Comparison of ENCODE assay signal across 11 cellular contexts in the genomic region with DNA sequence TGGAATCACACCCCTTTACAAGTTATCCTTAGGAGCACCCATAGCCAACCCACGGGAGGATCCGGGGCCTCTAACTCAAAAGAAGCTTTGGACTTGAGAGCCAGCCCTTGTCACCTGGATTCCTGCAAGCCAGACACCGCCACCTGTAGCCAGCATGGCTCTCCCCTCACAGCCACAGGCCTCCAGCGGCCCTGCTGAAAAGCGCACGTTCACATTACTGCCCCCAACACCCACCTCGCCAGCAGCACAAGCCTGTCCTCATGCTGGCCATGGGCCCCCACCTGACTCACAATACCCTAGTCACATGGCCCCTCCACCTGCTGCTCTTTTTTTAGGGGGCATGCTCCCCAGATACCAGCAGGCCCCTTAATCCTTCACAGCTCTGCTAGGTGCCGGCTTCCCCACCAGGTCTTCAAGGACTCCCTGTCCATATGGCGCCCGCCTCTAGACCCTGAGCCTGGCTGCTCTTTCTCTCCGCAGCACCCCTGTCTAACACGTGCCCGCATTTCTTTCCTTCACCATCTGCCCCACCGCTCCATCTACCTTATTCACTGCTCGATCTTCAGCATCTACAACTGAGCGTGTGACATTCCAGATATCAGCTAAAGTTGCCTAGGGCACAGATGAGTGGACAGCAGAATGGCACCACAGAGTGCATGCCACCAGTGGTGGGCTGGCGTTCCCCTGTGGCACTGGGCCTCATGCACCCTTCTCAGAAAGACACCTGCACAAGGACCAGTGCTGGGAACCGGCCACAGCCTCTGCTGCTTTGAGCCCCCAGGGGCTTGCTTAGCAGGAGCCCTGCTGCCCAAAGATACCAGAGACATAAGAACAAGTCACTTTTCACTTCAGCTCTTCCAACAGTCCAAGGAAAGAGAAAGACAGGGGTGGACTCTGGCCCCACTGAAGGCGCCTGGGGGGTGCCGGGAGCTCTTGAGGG. TPM values are rescaled to one million over a fixed set of nuclear protein-coding genes. Genes with fewer than 3 reads are reported as not detected.
A peak's percentile ranks its signal among the peaks of the same experiment; 100 is the strongest.
DNase-seq lines count a peak whose midpoint lies in the region; ATAC-seq, FAIRE-seq and TF ChIP-seq lines count a peak whose summit lies in the region.
"Had no signal": no experiment of that assay in that cellular context is flagged by ENCODE, and none has a peak within 500 bp of the region (broad histone marks: within the 10 kb centered on the region; RNA-seq: fewer than 3 reads in every experiment).

No MANE protein-coding gene starts in this region.

- peaks cover 16% of the 10 kb centered on the region for H3K4me1 ChIP-seq in PC-9 (replicated peaks; ENCODE audit: insufficient read depth)
- H3K4me1 ChIP-seq in endothelial cell of umbilical vein (ENCODE audit: control insufficient read depth, extremely low read depth, insufficient read depth, low read length) = peaks cover 12% of the 10 kb centered on the region
- peaks cover 22 to 83% (median 51%) of the 10 kb centered on the region in 5 donors for H3K4me1 ChIP-seq in subcutaneous abdominal adipose tissue (ENCODE audit: control insufficient read depth in 5 of 5, insufficient read depth in 5 of 5, low read length in 5 of 5)

- peak overlapping the region; percentile 52 for H3K27ac Mint-ChIP-seq in activated CD4-positive, alpha-beta T cell treated with anti-CD3 and anti-CD28 coated beads for 36 hours

- no peaks in the 10 kb centered on the region for H3K9me3 Mint-ChIP-seq in activated CD4-positive, alpha-beta T cell treated with anti-CD3 and anti-CD28 coated beads for 36 hours (ENCODE audit: low read depth)
- H3K9me3 Mint-ChIP-seq: activated naive CD8-positive, alpha-beta T cell treated with anti-CD3 and anti-CD28 coated beads, Interleukin-2, amount 50 U/mL, for 24 hours had no signal

- no peak overlapping the region for H3K4me3 ChIP-seq in PC-9
- no peak overlapping the region for H3K4me3 ChIP-seq in endothelial cell of umbilical vein (replicated peaks in 1 of 3; ENCODE audit: insufficient read depth in 1 of 3, low read depth in 1 of 3, low read length in 3 of 3)
- H3K4me3 ChIP-seq in subcutaneous abdominal adipose tissue (ENCODE audit: low read depth in 1 of 5, low read length in 5 of 5) = peak overlapping the region in 3 of 5 donors; percentile 11 to 19 (median 14)

- no peaks in the 10 kb centered on the region for H3K9me1 ChIP-seq in endothelial cell of umbilical vein (replicated peaks; ENCODE audit: control insufficient read depth, extremely low read depth, insufficient read depth, low read length)

- peaks cover 91% of the 10 kb centered on the region for H4K20me1 ChIP-seq in PC-9 (ENCODE audit: insufficient read depth)
- H4K20me1 ChIP-seq in endothelial cell of umbilical vein (replicated peaks; ENCODE audit: control insufficient read depth, extremely low read depth, insufficient read depth, low read length) = no peaks in the 10 kb centered on the region

- CTCF ChIA-PET in activated CD4-positive, alpha-beta T cell treated with anti-CD3 and anti-CD28 coated beads for 36 hours (lab: Charles Lee) = interaction anchor here (1.2 to 1.6 kb wide), 3 partner anchors 13 to 41 kb away, joined by 3 to 7 read pairs (median 4); no protein-coding TSS in a partner anchor
- CTCF ChIA-PET in PC-9 (lab: Charles Lee) (interaction anchor here (0.9 to 1.0 kb wide), 2 partner anchors 13 to 41 kb away, joined by 3 to 4 read pairs; no protein-coding TSS in a partner anchor), endothelial cell of umbilical vein (lab: Charles Lee) (interaction anchor here (0.6 to 3.7 kb wide), 10 partner anchors 8 to 358 kb away, joined by 3 to 85 read pairs (median 4); a partner anchor contains a TSS)

- H2AFZ ChIP-seq in PC-9 (no peak overlapping the region), endothelial cell of umbilical vein (ENCODE audit: low read depth, low read length) (no peak overlapping the region)

- TF ChIP-seq CTCF in PC-9 (conservative IDR thresholded peaks at IDR 0.05) (no peak), endothelial cell of umbilical vein (IDR thresholded peaks at IDR 0.05; ENCODE audit: extremely low read depth in 1 of 2, insufficient read depth in 1 of 2, low read depth in 1 of 2, low read length in 2 of 2) (no peak)

- BruUV-seq in PC-9 (replicated peaks; lab: Mats Ljungman, UMichigan) (no TSS peak), endothelial cell of umbilical vein (replicated peaks; lab: Mats Ljungman, UMichigan) (no TSS peak)

- intact Hi-C loops in activated CD4-positive, alpha-beta T cell treated with anti-CD3 and anti-CD28 coated beads for 36 hours (cut with DNase I, micrococcal nuclease) = loop anchor here in 1 of 2 experiments (2.0 kb wide), 1 partner anchor 28 kb away; no protein-coding TSS in a partner anchor
- intact Hi-C loops in PC-9 (cut with micrococcal nuclease; ENCODE audit: unreplicated experiment) (no loop called here), endothelial cell of umbilical vein (cut with micrococcal nuclease) (loop anchor here (1.0 to 2.0 kb wide), 2 partner anchors 14 to 41 kb away; no protein-coding TSS in a partner anchor)

- H3F3A ChIP-seq in PC-9 (ENCODE audit: insufficient read depth, low read depth) = no peaks in the 10 kb centered on the region; the same call in 1 of the 2 replicates

- no peak overlapping the region for H3K4me3 Mint-ChIP-seq in activated CD4-positive, alpha-beta T cell treated with anti-CD3 and anti-CD28 coated beads for 36 hours

- peaks cover 35% of the 10 kb centered on the region for H3K36me3 Mint-ChIP-seq in activated CD4-positive, alpha-beta T cell treated with anti-CD3 and anti-CD28 coated beads for 36 hours (ENCODE audit: low read depth)

- H3K36me3 ChIP-seq in PC-9 (ENCODE audit: low read depth) (0 out of 2 replicates have a peak, but pooled peaks cover 4% of the 10 kb centered on the region), endothelial cell of umbilical vein (ENCODE audit: control insufficient read depth in 2 of 2, extremely low read depth in 1 of 2, insufficient read depth in 2 of 2, low read length in 2 of 2) (peaks cover 0 to 3% of the 10 kb centered on the region in 2 experiments), subcutaneous abdominal adipose tissue (ENCODE audit: control insufficient read depth in 5 of 5, insufficient read depth in 5 of 5, low read length in 5 of 5) (peaks cover 0 to 30% (median 24%) of the 10 kb centered on the region in 5 donors)

- H3K4me1 Mint-ChIP-seq in activated CD4-positive, alpha-beta T cell treated with anti-CD3 and anti-CD28 coated beads for 36 hours = peaks cover 50% of the 10 kb centered on the region

- H3K27ac ChIP-seq in PC-9 (no peak overlapping the region), endothelial cell of umbilical vein (ENCODE audit: insufficient read depth, low read depth, low read length) (peak overlapping the region; percentile 55), subcutaneous abdominal adipose tissue (ENCODE audit: low read depth, low read length) (peak overlapping the region; percentile 77)
- H3K27ac ChIP-seq: foreskin keratinocyte had no signal

- no peak for DNase-seq in activated CD4-positive, alpha-beta T cell treated with anti-CD3 and anti-CD28 coated beads for 36 hours
- DNase-seq in activated CD4-positive, alpha-beta T cell treated with anti-CD3 and anti-CD28 coated beads for 1 hour = no peak
- DNase-seq in PC-9 (no peak), endothelial cell of umbilical vein (ENCODE audit: low read depth, low spot score) (no peak)
- DNase-seq: NCI-H1048 had no signal

- dilution Hi-C loops in endothelial cell of umbilical vein (cut with MboI; ENCODE audit: extremely low pct_ligation_motif_present, low sequenced_read_pairs) = no loop called here

- no peaks in the 10 kb centered on the region for H3K9me2 ChIP-seq in PC-9 (ENCODE audit: insufficient read depth)

- POLR2A ChIA-PET in activated CD4-positive, alpha-beta T cell treated with anti-CD3 and anti-CD28 coated beads for 36 hours (lab: Charles Lee) = interaction anchor here (1.0 kb wide), 1 partner anchor 179 kb away, joined by 3 read pairs; no protein-coding TSS in a partner anchor
- POLR2A ChIA-PET in PC-9 (lab: Charles Lee; ENCODE audit: unreplicated experiment) (no interaction called here), endothelial cell of umbilical vein (lab: Charles Lee) (interaction anchor here (1.0 kb wide), 1 partner anchor 41 kb away, joined by 4 read pairs; no protein-coding TSS in a partner anchor)

- H3K9me3 ChIP-seq in PC-9 (ENCODE audit: insufficient read depth, low read depth) = no peaks in the 10 kb centered on the region
- no peaks in the 10 kb centered on the region for H3K9me3 ChIP-seq in endothelial cell of umbilical vein (replicated peaks; ENCODE audit: control insufficient read depth, insufficient read depth, low read length)
- H3K9me3 ChIP-seq in subcutaneous abdominal adipose tissue (ENCODE audit: control insufficient read depth in 5 of 5, low read length in 5 of 5) = no peaks in the 10 kb centered on the region

- no peak for ATAC-seq in activated CD4-positive, alpha-beta T cell treated with anti-CD3 and anti-CD28 coated beads for 36 hours
- no peak for ATAC-seq in GM21360 (IDR thresholded peaks at IDR 0.05; ENCODE audit: unreplicated experiment)
- no peak for ATAC-seq in HG02970 (IDR thresholded peaks at IDR 0.05; ENCODE audit: low FRiP score, unreplicated experiment)
- no peak for ATAC-seq in HG03175 (IDR thresholded peaks at IDR 0.05; ENCODE audit: unreplicated experiment)

- TF ChIP-seq POLR2A in endothelial cell of umbilical vein (IDR thresholded peaks at IDR 0.05; ENCODE audit: low read depth, low read length) = no peak

- H3K27me3 ChIP-seq in PC-9 (ENCODE audit: insufficient read depth, low read depth) (no peaks in the 10 kb centered on the region), endothelial cell of umbilical vein (ENCODE audit: control insufficient read depth in 2 of 2, insufficient read depth in 2 of 2, low read length in 2 of 2) (no peaks in the 10 kb centered on the region), subcutaneous abdominal adipose tissue (ENCODE audit: control insufficient read depth in 5 of 5, insufficient read depth in 4 of 5, low read length in 5 of 5) (no peaks in the 10 kb centered on the region)
- H3K27me3 ChIP-seq: foreskin keratinocyte had no signal

- H3K4me2 ChIP-seq in PC-9 (peak overlapping the region; percentile 16; the same call in 1 of the 2 replicates), endothelial cell of umbilical vein (ENCODE audit: insufficient read depth, low read length) (no peak overlapping the region)

- H3K9ac ChIP-seq in endothelial cell of umbilical vein (replicated peaks; ENCODE audit: extremely low read depth, insufficient read depth, low read length) (no peak overlapping the region), subcutaneous abdominal adipose tissue (ENCODE audit: low read length in 5 of 5) (peak overlapping the region in 3 of 5 donors; percentile 19 to 45 (median 30))

- FAIRE-seq in endothelial cell of umbilical vein (lab: Jason Lieb, UNC) = no peak

- H3K27me3 Mint-ChIP-seq in activated CD4-positive, alpha-beta T cell treated with anti-CD3 and anti-CD28 coated beads for 36 hours = no peaks in the 10 kb centered on the region
- H3K27me3 Mint-ChIP-seq: activated naive CD8-positive, alpha-beta T cell treated with anti-CD3 and anti-CD28 coated beads, Interleukin-2, amount 50 U/mL, for 24 hours had no signal

- H3K79me2 ChIP-seq in PC-9 (ENCODE audit: low read depth) (peaks cover 72% of the 10 kb centered on the region), endothelial cell of umbilical vein (ENCODE audit: control insufficient read depth, insufficient read depth, low read length) (peaks cover 90% of the 10 kb centered on the region)

RNA-seq across cellular contexts. Expression of a gene that starts 6.6 kb away (rescaled TPM):
- 100 to 1,000 TPM in 1 of 2 experiments, 10 to 100 TPM in 1; 94.1 to 126 TPM for total RNA-seq in activated CD4-positive, alpha-beta T cell treated with anti-CD3 and anti-CD28 coated beads for 36 hours
- total RNA-seq in PC-9 (2021) = 58.4 and 78.8 TPM in 2 replicates
- 66.2 and 72.3 TPM in 2 replicates for total RNA-seq in endothelial cell of umbilical vein
- polyA plus RNA-seq in endothelial cell of umbilical vein = 32.2 and 43.5 TPM in 2 replicates
- polyA plus RNA-seq in endothelial cell of umbilical vein (2011; cell fraction: cytosol; rRNA removed) = 38.6 and 42.2 TPM in 2 replicates
- 178 and 193 TPM in 2 replicates for polyA plus RNA-seq in endothelial cell of umbilical vein (2011; cell fraction: nucleus; rRNA removed)
- 57.1 and 59.4 TPM in 2 replicates for polyA plus RNA-seq in endothelial cell of umbilical vein (2012)
- polyA minus RNA-seq in endothelial cell of umbilical vein = 48.2 and 49.9 TPM in 2 replicates
- polyA minus RNA-seq in endothelial cell of umbilical vein (2011; cell fraction: cytosol; rRNA and poly(A)+ RNA removed) = 58.0 TPM
- polyA minus RNA-seq in endothelial cell of umbilical vein (2011; cell fraction: nucleus; rRNA and poly(A)+ RNA removed) = 45.8 and 48.3 TPM in 2 replicates

RNA-seq across cellular contexts. Expression of a gene that starts 58.5 kb away (rescaled TPM):
- total RNA-seq in activated CD4-positive, alpha-beta T cell treated with anti-CD3 and anti-CD28 coated beads for 36 hours = 100 to 1,000 TPM; 241 to 246 TPM
- total RNA-seq in PC-9 (2021) (73.3 and 86.7 TPM in 2 replicates), endothelial cell of umbilical vein (173 and 177 TPM in 2 replicates)
- polyA plus RNA-seq in endothelial cell of umbilical vein = 68.0 and 100.0 TPM in 2 replicates
- 112 and 117 TPM in 2 replicates for polyA plus RNA-seq in endothelial cell of umbilical vein (2011; cell fraction: cytosol; rRNA removed)
- polyA plus RNA-seq in endothelial cell of umbilical vein (2011; cell fraction: nucleus; rRNA removed) = 169 and 178 TPM in 2 replicates
- polyA plus RNA-seq in endothelial cell of umbilical vein (2012) = 140 and 147 TPM in 2 replicates
- 71.5 and 73.7 TPM in 2 replicates for polyA minus RNA-seq in endothelial cell of umbilical vein
- polyA minus RNA-seq in endothelial cell of umbilical vein (2011; cell fraction: cytosol; rRNA and poly(A)+ RNA removed) = 52.2 TPM
- polyA minus RNA-seq in endothelial cell of umbilical vein (2011; cell fraction: nucleus; rRNA and poly(A)+ RNA removed) = 75.3 and 108 TPM in 2 replicates

Comparison
In these comparisons a context has a peak if more than half of its experiments do, and no peak if none do; other contexts are left out.
1. H3K4me3 ChIP-seq: peak in subcutaneous abdominal adipose tissue (3 of 5); none in PC-9 (single experiment) and endothelial cell of umbilical vein (0 of 3).